ENCODE assay signal across 1 cellular context in genomic region chr10:133163889-133164815, GRCh38.
TF ChIP-seq lines count a peak whose summit lies in the region.

No MANE protein-coding gene starts in this region.

TF ChIP-seq in GM23338, 12 proteins besides CTCF, POLR2A, EP300 and RAD21 (continued from another document):
- TF ChIP-seq ZNF462 (CRISPR knock-in tag; IDR thresholded peaks at IDR 0.05) (no peak), ZNF114 (CRISPR knock-in tag; IDR thresholded peaks at IDR 0.05) (no peak), JUNB (IDR thresholded peaks at IDR 0.05; ENCODE audit: unreplicated experiment) (no peak), EZH2phosphoT487 (IDR thresholded peaks at IDR 0.05; ENCODE audit: unreplicated experiment) (no peak)
TF ChIP-seq in GM23338: peak in this region for 0.
